ENCODE assay signal across 1 cellular context in genomic region chr21:29213513-29214385, GRCh38.
TF ChIP-seq lines count a peak whose summit lies in the region.

No MANE protein-coding gene starts in this region.

TF ChIP-seq in K562, 482 proteins besides CTCF, POLR2A, EP300 and RAD21 (continued from another document):
- TF ChIP-seq, protein P1, sequence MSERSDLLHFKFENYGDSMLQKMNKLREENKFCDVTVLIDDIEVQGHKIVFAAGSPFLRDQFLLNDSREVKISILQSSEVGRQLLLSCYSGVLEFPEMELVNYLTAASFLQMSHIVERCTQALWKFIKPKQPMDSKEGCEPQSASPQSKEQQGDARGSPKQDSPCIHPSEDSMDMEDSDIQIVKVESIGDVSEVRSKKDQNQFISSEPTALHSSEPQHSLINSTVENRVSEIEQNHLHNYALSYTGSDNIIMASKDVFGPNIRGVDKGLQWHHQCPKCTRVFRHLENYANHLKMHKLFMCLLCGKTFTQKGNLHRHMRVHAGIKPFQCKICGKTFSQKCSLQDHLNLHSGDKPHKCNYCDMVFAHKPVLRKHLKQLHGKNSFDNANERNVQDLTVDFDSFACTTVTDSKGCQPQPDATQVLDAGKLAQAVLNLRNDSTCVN (CRISPR knock-in tag; IDR thresholded peaks at IDR 0.05): peak; percentile 79
